In the genomic region with DNA sequence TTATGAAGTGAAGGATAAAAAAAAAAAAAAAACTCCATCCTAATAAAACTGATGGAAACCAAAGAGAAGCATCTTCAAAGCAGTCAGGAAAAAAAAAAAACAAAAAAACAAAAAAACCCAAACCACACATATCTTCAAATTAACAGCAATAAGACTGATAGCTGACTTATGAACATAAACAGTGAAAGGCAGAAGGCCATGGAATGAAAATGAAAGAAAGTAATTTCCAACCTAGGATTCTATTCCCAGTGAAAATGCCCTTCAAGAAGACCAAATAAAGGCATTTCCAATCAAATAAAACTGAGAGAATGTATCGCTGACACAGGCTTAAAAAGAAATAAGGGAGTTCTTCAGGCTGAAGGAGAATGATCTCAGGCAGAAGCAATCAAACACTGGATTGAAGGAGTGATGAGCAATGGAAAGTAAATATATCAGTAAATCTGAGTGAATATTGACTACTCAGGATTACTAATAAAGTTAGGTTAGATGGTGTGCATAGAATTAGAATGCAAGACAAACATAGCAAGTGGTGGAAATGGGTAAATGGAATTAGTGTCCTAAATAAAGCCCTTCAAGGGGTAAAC, we compare ENCODE assay signal across 33 cellular contexts.
"Had no signal": no experiment of that assay in that cellular context is flagged by ENCODE, and none has a peak within 500 bp of the region (broad histone marks: within the 10 kb centered on the region; RNA-seq: fewer than 3 reads in every experiment).

No MANE protein-coding gene starts in this region.

- H3K27me3 ChIP-seq: adrenal gland, body of pancreas, brain microvascular endothelial cell had no signal

- H3K27ac ChIP-seq: adrenal gland, body of pancreas, brain microvascular endothelial cell, breast epithelium, VCaP had no signal

- H3K4me1 ChIP-seq: body of pancreas, breast epithelium had no signal

- H3K36me3 ChIP-seq: adrenal gland, brain microvascular endothelial cell, breast epithelium had no signal

- H3K4me3 ChIP-seq: adrenal gland, body of pancreas, breast epithelium had no signal

- ATAC-seq: activated CD8-positive, alpha-beta T cell treated with anti-CD3 and anti-CD28 coated beads for 36 hours; activated naive CD4-positive, alpha-beta T cell treated with anti-CD3 and anti-CD28 coated beads, Interleukin-2, amount 50 U/mL, for 72 hours; activated T-cell treated with anti-CD3 and anti-CD28 coated beads, Interleukin-2, amount 50 U/mL, for 4 hours; activated T-cell treated with anti-CD3 and anti-CD28 coated beads, Interleukin-2, amount 50 U/mL, for 72 hours; activated T-helper 17 cell treated with anti-CD3 and anti-CD28 coated beads, Interleukin-2, amount 50 U/mL, for 72 hours; body of pancreas had no signal

- DNase-seq: activated B cell treated with CpG ODN at 0.5 μM for 24 hours; activated CD4-positive, alpha-beta memory T cell treated with anti-CD3 and anti-CD28 coated beads for 36 hours; activated CD4-positive, alpha-beta T cell treated with anti-CD3 and anti-CD28 coated beads for 4 hours; activated CD4-positive, alpha-beta T cell treated with anti-CD3 and anti-CD28 coated beads, Interleukin-2, amount 10 ng/mL, durations not matched to agents 24 days and 14 days; activated CD4-positive, alpha-beta T cell treated with anti-CD3 and anti-CD28 coated beads, Interleukin-2, amount 50 U/mL, for 1 hour; activated CD4-positive, alpha-beta T cell treated with anti-CD3 and anti-CD28 coated beads, Interleukin-2, amount 50 U/mL, for 4 hours; activated CD4-positive, CD25-positive, alpha-beta regulatory T cell treated with anti-CD3 and anti-CD28 coated beads, Interleukin-2, amount 50 U/mL, for 72 hours; activated CD8-positive, alpha-beta memory T cell treated with anti-CD3 and anti-CD28 coated beads, Interleukin-2, amount 50 U/mL, for 4 hours; activated CD8-positive, alpha-beta T cell treated with anti-CD3 and anti-CD28 coated beads for 36 hours; activated effector memory CD4-positive, alpha-beta T cell treated with anti-CD3 and anti-CD28 coated beads, Interleukin-2, amount 50 U/mL, for 16 hours; activated gamma-delta T cell treated with Interleukin-2 at 50 U/mL for 16 hours; activated naive CD4-positive, alpha-beta T cell; activated naive CD4-positive, alpha-beta T cell treated with anti-CD3 and anti-CD28 coated beads for 36 hours; activated naive CD4-positive, alpha-beta T cell treated with anti-CD3 and anti-CD28 coated beads, Interleukin-2, amount 50 U/mL, for 16 hours; activated naive CD8-positive, alpha-beta T cell treated with anti-CD3 and anti-CD28 coated beads for 36 hours; activated T-cell treated with anti-CD3 and anti-CD28 coated beads for 4 hours; activated T-cell treated with anti-CD3 and anti-CD28 coated beads, Interleukin-2, amount 50 U/mL, for 1 hour; activated T-cell treated with anti-CD3 and anti-CD28 coated beads, Interleukin-2, amount 50 U/mL, for 4 hours; activated T-cell treated with anti-CD3 and anti-CD28 coated beads, Interleukin-2, amount 50 U/mL, for 72 hours; adrenal gland; amniotic stem cell; aorta; body of pancreas; brain microvascular endothelial cell; central memory CD4-positive, alpha-beta T cell; T-helper 2 cell; T-helper 9 cell had no signal

- H3K9me3 ChIP-seq: adrenal gland, body of pancreas, breast epithelium had no signal

- FAIRE-seq: astrocyte, TTC549 had no signal
